Comparison of ENCODE assay signal across 23 cellular contexts in genomic region chr2:52369176-52369575, GRCh38.
DNase-seq lines count a peak whose midpoint lies in the region; FAIRE-seq and TF ChIP-seq lines count a peak whose summit lies in the region.
"Had no signal": no experiment of that assay in that cellular context is flagged by ENCODE, and none has a peak within 500 bp of the region (broad histone marks: within the 10 kb centered on the region; RNA-seq: fewer than 3 reads in every experiment).

No MANE protein-coding gene starts in this region.

- H3K79me2 ChIP-seq in Karpas-422 (ENCODE audit: low read length), result no peaks in the 10 kb centered on the region

- H3K36me3 ChIP-seq in bronchial epithelial cell (ENCODE audit: control insufficient read depth, insufficient read depth, low read length), result no peaks in the 10 kb centered on the region
- H3K36me3 ChIP-seq in stomach, result no peaks in the 10 kb centered on the region
- no peaks in the 10 kb centered on the region for H3K36me3 ChIP-seq in Karpas-422 (ENCODE audit: insufficient read depth, low read length)
- H3K36me3 ChIP-seq in spleen, result no peaks in the 10 kb centered on the region
- H3K36me3 ChIP-seq: BLaER1 had no signal

- H3K9ac ChIP-seq in Karpas-422 (ENCODE audit: low read length), result no peak overlapping the region
- H3K9ac ChIP-seq: BLaER1, GM23248 had no signal

- H3K4me2 ChIP-seq in Karpas-422 (ENCODE audit: low read depth, low read length, poor library complexity, severe bottlenecking), result no peak overlapping the region
- H3K4me2 ChIP-seq: BLaER1 had no signal

- 29 to 46% (median 40%) methylated on average over 2 of the region's 2 CpGs for WGBS in stomach, 5 donors
- whole genome bisulfite sequencing in spleen, 5 donors, result 47 to 98% (median 84%) methylated on average over 2 of the region's 2 CpGs

- H3K27ac ChIP-seq in stomach (no peak overlapping the region), Karpas-422 (ENCODE audit: low read length) (no peak overlapping the region), spleen (no peak overlapping the region)
- H3K27ac ChIP-seq: 22Rv1, BLaER1, GM23248 had no signal

- TF ChIP-seq EP300 in stomach (IDR thresholded peaks at IDR 0.05), result no peak

- H3K27me3 ChIP-seq in bronchial epithelial cell (ENCODE audit: control insufficient read depth, insufficient read depth, low read length), result no peaks in the 10 kb centered on the region
- no peaks in the 10 kb centered on the region for H3K27me3 ChIP-seq in stomach
- H3K27me3 ChIP-seq in Karpas-422 (ENCODE audit: low read length), result no peaks in the 10 kb centered on the region
- H3K27me3 ChIP-seq in spleen (replicated peaks in 1 of 7), result no peaks in the 10 kb centered on the region
- H3K27me3 ChIP-seq: BLaER1 had no signal

- FAIRE-seq in bronchial epithelial cell (lab: Jason Lieb, UNC), result no peak
- FAIRE-seq: GM12891, GM19239, H1 had no signal

- no peaks in the 10 kb centered on the region for H3K9me2 ChIP-seq in Karpas-422 (replicated peaks; ENCODE audit: insufficient read depth, low read length)

- no peaks in the 10 kb centered on the region for H3K9me3 ChIP-seq in stomach
- peaks cover 5% of the 10 kb centered on the region; the same call in 1 of the 2 replicates for H3K9me3 ChIP-seq in Karpas-422 (ENCODE audit: low read length)
- peaks cover 0 to 13% (median 2%) of the 10 kb centered on the region in 8 donors for H3K9me3 ChIP-seq in spleen
- H3K9me3 ChIP-seq: BLaER1 had no signal

- H2AFZ ChIP-seq in Karpas-422 (ENCODE audit: low read length), result no peak overlapping the region
- H2AFZ ChIP-seq: GM23248 had no signal

- no peaks in the 10 kb centered on the region for H3K4me1 ChIP-seq in stomach
- H3K4me1 ChIP-seq in Karpas-422 (ENCODE audit: low read length), result no peaks in the 10 kb centered on the region
- no peaks in the 10 kb centered on the region for H3K4me1 ChIP-seq in spleen
- H3K4me1 ChIP-seq: BLaER1 had no signal

- H4K20me1 ChIP-seq in Karpas-422 (ENCODE audit: insufficient read depth, low read depth, low read length), result no peaks in the 10 kb centered on the region
- H4K20me1 ChIP-seq: BLaER1 had no signal

- DNase-seq in DMS53 (lab: John Stamatoyannopoulos, UW) (peak; percentile 27), DMS53 treated with DMSO at 0.1 percent for 48 hours (lab: John Stamatoyannopoulos, UW; ENCODE audit: unreplicated experiment) (no peak), NCI-H69 (lab: John Stamatoyannopoulos, UW) (peak; percentile 42), bronchial epithelial cell (ENCODE audit: low read depth) (peak; percentile 59), foreskin melanocyte (peak; percentile 27), stomach (no peak), Karpas-422 (no peak), spleen (no peak)
- DNase-seq: Calu3; CD4-positive, alpha-beta T cell; CD8-positive, alpha-beta memory T cell; COR-L47; DMS79; EL; GF-D8; GM23248; H7; HCEC 1CT had no signal

- intact Hi-C loops in stomach (cut with DNase I; ENCODE audit: low total_unique reads) (no loop called here), spleen (cut with DNase I; ENCODE audit: low total_unique reads) (no loop called here)

- TF ChIP-seq POLR2A in stomach (IDR thresholded peaks at IDR 0.05) (no peak), spleen (IDR thresholded peaks at IDR 0.05) (no peak)

- TF ChIP-seq CTCF in bronchial epithelial cell (IDR thresholded peaks at IDR 0.05; ENCODE audit: insufficient read depth, low read length, severe bottlenecking), result no peak
- TF ChIP-seq CTCF in stomach (IDR thresholded peaks at IDR 0.05), result no peak
- TF ChIP-seq CTCF in spleen (IDR thresholded peaks at IDR 0.05 in 8 of 11, conservative IDR thresholded peaks at IDR 0.05 in 3 of 11), result no peak

- H3K4me3 ChIP-seq in bronchial epithelial cell (ENCODE audit: low read depth, low read length) (no peak overlapping the region), stomach (no peak overlapping the region), Karpas-422 (ENCODE audit: low read length) (no peak overlapping the region), spleen (no peak overlapping the region)
- H3K4me3 ChIP-seq: BLaER1, GM23248 had no signal

Comparison
In these comparisons a context has a peak if more than half of its experiments do, and no peak if none do; other contexts are left out.
1. DNase-seq: peak in DMS53 (single experiment), NCI-H69 (single experiment), bronchial epithelial cell (single experiment) and foreskin melanocyte (single experiment); none in DMS53 treated with DMSO at 0.1 percent for 48 hours (single experiment), stomach (single experiment), Karpas-422 (single experiment) and spleen (single experiment).